Comparison of ENCODE assay signal across 12 cellular contexts in genomic region chr4:10101559-10102192, GRCh38. TPM values are rescaled to one million over a fixed set of nuclear protein-coding genes. Genes with fewer than 3 reads are reported as not detected.
A peak's percentile ranks its signal among the peaks of the same experiment; 100 is the strongest.
DNase-seq lines count a peak whose midpoint lies in the region; ATAC-seq and TF ChIP-seq lines count a peak whose summit lies in the region.
"Had no signal": no experiment of that assay in that cellular context is flagged by ENCODE, and none has a peak within 500 bp of the region (broad histone marks: within the 10 kb centered on the region; RNA-seq: fewer than 3 reads in every experiment).

No MANE protein-coding gene starts in this region.

- no peaks in the 10 kb centered on the region for H3K9me3 ChIP-seq in stomach
- H3K9me3 ChIP-seq: A549, upper lobe of right lung had no signal

- no peak for TF ChIP-seq CTCF in stomach (IDR thresholded peaks at IDR 0.05)

- H3K36me3 ChIP-seq in stomach = peaks cover 39 to 72% (median 65%) of the 10 kb centered on the region in 4 donors

- no peaks in the 10 kb centered on the region for H3K27me3 ChIP-seq in stomach
- H3K27me3 ChIP-seq: upper lobe of right lung had no signal

- H3K27ac Mint-ChIP-seq in activated naive CD8-positive, alpha-beta T cell treated with anti-CD3 and anti-CD28 coated beads, Interleukin-2, amount 50 U/mL, for 24 hours = peak overlapping the region; percentile 95
- peak overlapping the region; percentile 92 to 97 (median 93) for H3K27ac Mint-ChIP-seq in immature natural killer cell

- no peak for ATAC-seq in activated naive CD8-positive, alpha-beta T cell treated with anti-CD3 and anti-CD28 coated beads, Interleukin-2, amount 50 U/mL, for 24 hours
- no peak for ATAC-seq in GM19463 (IDR thresholded peaks at IDR 0.05; ENCODE audit: unreplicated experiment)
- ATAC-seq: A549 had no signal

- H3K27me3 Mint-ChIP-seq in activated naive CD8-positive, alpha-beta T cell treated with anti-CD3 and anti-CD28 coated beads, Interleukin-2, amount 50 U/mL, for 24 hours = no peaks in the 10 kb centered on the region
- H3K27me3 Mint-ChIP-seq in immature natural killer cell (ENCODE audit: low read depth in 3 of 3) = peaks cover 4 to 18% (median 12%) of the 10 kb centered on the region in 3 donors

- no peak for TF ChIP-seq EP300 in stomach (IDR thresholded peaks at IDR 0.05)

- H3K36me3 Mint-ChIP-seq in activated naive CD8-positive, alpha-beta T cell treated with anti-CD3 and anti-CD28 coated beads, Interleukin-2, amount 50 U/mL, for 24 hours (ENCODE audit: low read depth) = peaks cover 82% of the 10 kb centered on the region
- peaks cover 4 to 40% (median 20%) of the 10 kb centered on the region in 3 donors for H3K36me3 Mint-ChIP-seq in immature natural killer cell

- peaks cover 99% of the 10 kb centered on the region for H3K4me1 Mint-ChIP-seq in activated naive CD8-positive, alpha-beta T cell treated with anti-CD3 and anti-CD28 coated beads, Interleukin-2, amount 50 U/mL, for 24 hours
- H3K4me1 Mint-ChIP-seq in immature natural killer cell = peaks cover 96 to 100% of the 10 kb centered on the region in 2 donors

- peak overlapping the region in 3 of 5 donors; percentile 43 to 86 (median 77) for H3K27ac ChIP-seq in stomach
- H3K27ac ChIP-seq: A549, epithelial cell of prostate had no signal

- H3K4me3 ChIP-seq in stomach = no peak overlapping the region
- H3K4me3 ChIP-seq: A549, upper lobe of right lung had no signal

- TF ChIP-seq POLR2A in stomach (IDR thresholded peaks at IDR 0.05) = no peak

- peak; percentile 5 for DNase-seq in NCI-H446 treated with DMSO at 0.1 percent for 48 hours (lab: John Stamatoyannopoulos, UW)
- DNase-seq in NCI-H446 (lab: John Stamatoyannopoulos, UW) = no peak
- no peak for DNase-seq in activated naive CD8-positive, alpha-beta T cell treated with anti-CD3 and anti-CD28 coated beads, Interleukin-2, amount 50 U/mL, for 24 hours
- DNase-seq in immature natural killer cell = no peak
- no peak for DNase-seq in stomach
- DNase-seq in HPDE6-E6E7 (ENCODE audit: extremely low spot score) = no peak
- no peak for DNase-seq in activated gamma-delta T cell (lab: John Stamatoyannopoulos, UW)
- DNase-seq: NCI-H524 had no signal

- H3K4me1 ChIP-seq in stomach = peaks cover 33 to 99% (median 73%) of the 10 kb centered on the region in 4 donors

- no peaks in the 10 kb centered on the region for H3K9me3 Mint-ChIP-seq in activated naive CD8-positive, alpha-beta T cell treated with anti-CD3 and anti-CD28 coated beads, Interleukin-2, amount 50 U/mL, for 24 hours
- no peaks in the 10 kb centered on the region for H3K9me3 Mint-ChIP-seq in immature natural killer cell

- peak overlapping the region; percentile 38 for H3K4me3 Mint-ChIP-seq in activated naive CD8-positive, alpha-beta T cell treated with anti-CD3 and anti-CD28 coated beads, Interleukin-2, amount 50 U/mL, for 24 hours
- H3K4me3 Mint-ChIP-seq in immature natural killer cell = peak overlapping the region in 4 of 5 donors; percentile 2 to 68 (median 44)

- 63 to 82% (median 75%) methylated on average over 13 to 14 of the region's 14 CpGs for WGBS in stomach, 5 donors

- intact Hi-C loops in stomach (cut with DNase I; ENCODE audit: low total_unique reads) = no loop called here

RNA-seq across cellular contexts. Expression of gene WDR1, which starts 14.9 kb away (rescaled TPM):
- 100 to 1,000 TPM; 339 to 509 (median 401) TPM for polyA plus RNA-seq in immature natural killer cell
- total RNA-seq in stomach = 100 to 1,000 TPM in 3 of 5 donors, 10 to 100 TPM in 2; 52.4 to 167 (median 104) TPM
- polyA plus RNA-seq in stomach = 100 to 1,000 TPM in 2 of 3 donors, 10 to 100 TPM in 1; 91.2 to 145 (median 115) TPM
